24 cellular contexts compared by ENCODE assay signal in the genomic region with DNA sequence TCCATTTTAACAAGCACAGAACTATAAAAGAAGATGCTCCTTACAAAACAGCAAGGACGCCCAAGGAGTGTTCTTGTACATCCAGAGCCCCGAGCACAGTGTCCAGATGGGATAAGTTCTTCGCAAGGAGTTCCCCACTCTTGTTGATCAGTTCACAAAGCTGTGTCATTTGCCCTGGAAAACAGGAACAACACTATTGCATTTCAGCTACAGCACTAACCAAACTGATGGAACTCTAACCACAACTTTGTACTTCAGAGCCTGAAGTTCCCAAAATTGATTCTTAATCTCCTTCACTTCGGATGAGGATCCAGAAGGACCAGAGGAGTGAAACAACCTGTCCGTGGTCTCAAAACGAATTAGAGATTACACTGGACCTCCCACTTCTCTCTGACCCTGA. TPM values are rescaled to one million over a fixed set of nuclear protein-coding genes. Genes with fewer than 3 reads are reported as not detected.
DNase-seq lines count a peak whose midpoint lies in the region; ATAC-seq and TF ChIP-seq lines count a peak whose summit lies in the region.
"Had no signal": no experiment of that assay in that cellular context is flagged by ENCODE, and none has a peak within 500 bp of the region (broad histone marks: within the 10 kb centered on the region; RNA-seq: fewer than 3 reads in every experiment).

No MANE protein-coding gene starts in this region.

- H3K36me3 Mint-ChIP-seq in HFFc6 (ENCODE audit: low read depth), result peaks cover 14% of the 10 kb centered on the region; the same call in 1 of the 2 replicates
- H3K36me3 Mint-ChIP-seq in activated T-helper 17 cell treated with anti-CD3 and anti-CD28 coated beads, Interleukin-2, amount 50 U/mL, for 72 hours (ENCODE audit: low read depth), result peaks cover 73% of the 10 kb centered on the region

- no peaks in the 10 kb centered on the region; the same call in 1 of the 2 replicates for H3K27me3 Mint-ChIP-seq in HFFc6 (ENCODE audit: insufficient read depth)
- H3K27me3 Mint-ChIP-seq in activated T-helper 17 cell treated with anti-CD3 and anti-CD28 coated beads, Interleukin-2, amount 50 U/mL, for 72 hours, result no peaks in the 10 kb centered on the region
- H3K27me3 Mint-ChIP-seq: CD8-positive, alpha-beta memory T cell; naive thymus-derived CD8-positive, alpha-beta T cell had no signal

- peak overlapping the region in 1 of 8 donors; percentile 8 for H3K4me3 ChIP-seq in spleen
- H3K4me3 ChIP-seq: adrenal gland, GM23248, heart left ventricle, testis had no signal

- 0 out of 2 replicates have a peak overlapping the region, but pooled peaks have one; percentile 16 for H3K27ac Mint-ChIP-seq in HFFc6
- H3K27ac Mint-ChIP-seq in activated T-helper 17 cell treated with anti-CD3 and anti-CD28 coated beads, Interleukin-2, amount 50 U/mL, for 72 hours, result peak overlapping the region; percentile 67
- H3K27ac Mint-ChIP-seq: brain had no signal

- ATAC-seq in activated T-helper 17 cell treated with anti-CD3 and anti-CD28 coated beads, Interleukin-2, amount 50 U/mL, for 72 hours (replicated peaks), result no peak
- ATAC-seq: heart left ventricle; left colon; naive thymus-derived CD8-positive, alpha-beta T cell had no signal

- peaks cover 0 to 64% (median 36%) of the 10 kb centered on the region in 6 donors for H3K36me3 ChIP-seq in spleen

- DNase-seq in HFFc6 (no peak), NOMO-1 treated with DMSO at 0.1 percent for 48 hours (lab: John Stamatoyannopoulos, UW; ENCODE audit: unreplicated experiment) (peak; percentile 72), spleen (no peak), NCI-H2171 (lab: John Stamatoyannopoulos, UW) (no peak), nucleus accumbens (lab: John Stamatoyannopoulos, UW) (no peak), middle frontal gyrus (ENCODE audit: extremely low spot score, low spot score) (no peak)
- DNase-seq: CD8-positive, alpha-beta memory T cell; DMS153; GDM1; GM23248; heart left ventricle; left colon; MM.1S; naive thymus-derived CD8-positive, alpha-beta T cell; NCI-H510A treated with DMSO at 0.1 percent for 48 hours; stimulated activated CD4-positive, alpha-beta T cell treated with anti-CD3 and anti-CD28 coated beads, Interleukin-12 subunit alpha, Interleukin-12 subunit beta, amount 100 ng/mL, for 4 hours; stimulated activated CD4-positive, alpha-beta T cell treated with anti-CD3 and anti-CD28 coated beads, Interleukin-4, amount 100 ng/mL, for 24 hours; stimulated activated naive CD4-positive, alpha-beta T cell; T-helper 2 cell; testis; WERI-Rb-1 had no signal

- intact Hi-C loops in spleen (cut with DNase I; ENCODE audit: low total_unique reads), result no loop called here

- no peaks in the 10 kb centered on the region for H3K9me3 Mint-ChIP-seq in HFFc6
- H3K9me3 Mint-ChIP-seq in activated T-helper 17 cell treated with anti-CD3 and anti-CD28 coated beads, Interleukin-2, amount 50 U/mL, for 72 hours, result no peaks in the 10 kb centered on the region
- H3K9me3 Mint-ChIP-seq: brain; CD8-positive, alpha-beta memory T cell; naive thymus-derived CD8-positive, alpha-beta T cell had no signal

- no peaks in the 10 kb centered on the region for H3K27me3 ChIP-seq in spleen (replicated peaks in 1 of 7)
- H3K27me3 ChIP-seq: adrenal gland, heart left ventricle, testis had no signal

- TF ChIP-seq CTCF in HFFc6 (IDR thresholded peaks at IDR 0.05) (no peak), spleen (IDR thresholded peaks at IDR 0.05 in 8 of 11, conservative IDR thresholded peaks at IDR 0.05 in 3 of 11) (no peak)

- no peak overlapping the region for H3K4me3 Mint-ChIP-seq in HFFc6
- no peak overlapping the region for H3K4me3 Mint-ChIP-seq in activated T-helper 17 cell treated with anti-CD3 and anti-CD28 coated beads, Interleukin-2, amount 50 U/mL, for 72 hours
- H3K4me3 Mint-ChIP-seq: brain; naive thymus-derived CD8-positive, alpha-beta T cell had no signal

- H3K4me1 Mint-ChIP-seq in HFFc6 (ENCODE audit: low read depth), result peaks cover 24% of the 10 kb centered on the region
- peaks cover 7% of the 10 kb centered on the region for H3K4me1 Mint-ChIP-seq in activated T-helper 17 cell treated with anti-CD3 and anti-CD28 coated beads, Interleukin-2, amount 50 U/mL, for 72 hours

- TF ChIP-seq POLR2A in spleen (IDR thresholded peaks at IDR 0.05), result no peak

- H3K9me3 ChIP-seq in spleen, result no peaks in the 10 kb centered on the region
- H3K9me3 ChIP-seq: adrenal gland, heart left ventricle, testis had no signal

- peaks cover 18 to 59% (median 43%) of the 10 kb centered on the region in 6 donors for H3K4me1 ChIP-seq in spleen

- WGBS in spleen, 5 donors, result 52 to 69% (median 64%) methylated on average over 6 of the region's 6 CpGs

- peak overlapping the region in 7 of 8 donors; percentile 57 to 91 (median 71) for H3K27ac ChIP-seq in spleen
- H3K27ac ChIP-seq: adrenal gland, GM23248, testis, WERI-Rb-1 had no signal

RNA-seq across cellular contexts. Expression of a gene that starts 5.1 kb away (rescaled TPM):
- total RNA-seq in HFFc6 (2021; fragmentation: NEBNext Ultra II Directional; extraction: Animal tissue kit (Norgen Biotek cat#: 25700)), result 10 to 100 TPM; 82.3 to 93.7 (median 86.7) TPM
- total RNA-seq in activated T-helper 17 cell treated with anti-CD3 and anti-CD28 coated beads, Interleukin-2, amount 50 U/mL, for 72 hours, result 100 to 1,000 TPM in 1 of 2 donors, 10 to 100 TPM in 1; 63.0 to 116 TPM
- total RNA-seq in spleen, result 10 to 100 TPM; 36.5 to 58.9 (median 47.5) TPM
- 10 to 100 TPM; 29.9 to 39.1 (median 39.1) TPM for polyA plus RNA-seq in spleen

RNA-seq across cellular contexts. Expression of a gene that starts 27.2 kb away (rescaled TPM):
- under 1 TPM; 0.20 to 0.83 (median 0.60) TPM for total RNA-seq in HFFc6 (2021; fragmentation: NEBNext Ultra II Directional; extraction: Animal tissue kit (Norgen Biotek cat#: 25700))
- 1 to 10 TPM; 2.4 to 3.3 TPM for total RNA-seq in activated T-helper 17 cell treated with anti-CD3 and anti-CD28 coated beads, Interleukin-2, amount 50 U/mL, for 72 hours
- total RNA-seq in spleen, result 1 to 10 TPM; 1.9 to 3.6 (median 2.8) TPM
- 1 to 10 TPM; 1.2 to 2.6 (median 2.1) TPM for polyA plus RNA-seq in spleen

RNA-seq across cellular contexts. Expression of a gene that starts 39.0 kb away (rescaled TPM):
- total RNA-seq in HFFc6 (2021; fragmentation: NEBNext Ultra II Directional; extraction: Animal tissue kit (Norgen Biotek cat#: 25700)), result 10 to 100 TPM; 15.8 to 19.2 (median 17.3) TPM
- total RNA-seq in activated T-helper 17 cell treated with anti-CD3 and anti-CD28 coated beads, Interleukin-2, amount 50 U/mL, for 72 hours, result 10 to 100 TPM; 30.9 to 50.6 TPM
- total RNA-seq in spleen, result 10 to 100 TPM; 53.9 to 91.6 (median 81.5) TPM
- 10 to 100 TPM in 1 of 3 donors, 1 to 10 TPM in 2; 9.1 to 34.1 (median 9.9) TPM for polyA plus RNA-seq in spleen
